ENCODE assay signal across 1 cellular context in genomic region chr2:54557601-54558187, GRCh38.
A peak's percentile ranks its signal among the peaks of the same experiment; 100 is the strongest.
TF ChIP-seq lines count a peak whose summit lies in the region.

No MANE protein-coding gene starts in this region.

TF ChIP-seq in HepG2, 621 proteins besides CTCF, POLR2A, EP300 and RAD21 (continued from another document and continues in another):
- peak; percentile 93 for TF ChIP-seq DRAP1 (CRISPR knock-in tag; IDR thresholded peaks at IDR 0.05)
- peak; percentile 72 for TF ChIP-seq POLR2G (IDR thresholded peaks at IDR 0.05; ENCODE audit: low read depth, low read length)
- no peak for TF ChIP-seq ZBTB21 (CRISPR knock-in tag; IDR thresholded peaks at IDR 0.05)
- TF ChIP-seq ZNF230 (CRISPR knock-in tag; IDR thresholded peaks at IDR 0.05), result peak; percentile 27; the same call in 1 of the 2 replicates
- TF ChIP-seq ZNF580 (CRISPR knock-in tag; IDR thresholded peaks at IDR 0.05; ENCODE audit: borderline replicate concordance, low read depth), result peak; percentile 84; the same call in 1 of the 2 replicates
- peak; percentile 88; the same call in 1 of the 2 replicates for TF ChIP-seq ARHGAP35 (CRISPR knock-in tag; IDR thresholded peaks at IDR 0.05; ENCODE audit: borderline replicate concordance)
- TF ChIP-seq ZBTB7A (CRISPR knock-in tag; IDR thresholded peaks at IDR 0.05), result no peak; the same call in 1 of the 2 replicates
- TF ChIP-seq BRD4 (CRISPR knock-in tag; IDR thresholded peaks at IDR 0.05), result peak; percentile 88; the same call in 1 of the 2 replicates
- TF ChIP-seq ZNF547 (CRISPR knock-in tag; IDR thresholded peaks at IDR 0.05), result peak; percentile 95
- peak; percentile 56 for TF ChIP-seq SKI (IDR thresholded peaks at IDR 0.05; ENCODE audit: partially characterized antibody)
- peak; percentile 70; the same call in 1 of the 2 replicates for TF ChIP-seq AHDC1 (CRISPR knock-in tag; IDR thresholded peaks at IDR 0.05; ENCODE audit: borderline replicate concordance)
- TF ChIP-seq MXD4 (CRISPR knock-in tag; IDR thresholded peaks at IDR 0.05), result peak; percentile 92
- TF ChIP-seq ZUFSP (CRISPR knock-in tag; IDR thresholded peaks at IDR 0.05; ENCODE audit: borderline replicate concordance), result no peak
- TF ChIP-seq ZNF800 (CRISPR knock-in tag; IDR thresholded peaks at IDR 0.05), result peak; percentile 91; the same call in 1 of the 2 replicates
- TF ChIP-seq TFAP4 (IDR thresholded peaks at IDR 0.05; ENCODE audit: borderline replicate concordance, low read depth), result no peak
- TF ChIP-seq ZNF350 (CRISPR knock-in tag; IDR thresholded peaks at IDR 0.05; ENCODE audit: borderline replicate concordance, low read depth), result no peak
- TF ChIP-seq XRCC5 (optimal IDR thresholded peaks at IDR 0.05; ENCODE audit: low read length), result peak; percentile 81
- TF ChIP-seq NFKBIZ (CRISPR knock-in tag; IDR thresholded peaks at IDR 0.05), result 0 out of 2 replicates have a peak, but pooled peaks have one; percentile 48
- 0 out of 2 replicates have a peak, but pooled peaks have one; percentile 11 for TF ChIP-seq ZNF331 (CRISPR knock-in tag; IDR thresholded peaks at IDR 0.05)
- peak; percentile 63; the same call in 1 of the 2 replicates for TF ChIP-seq ZNF121 (CRISPR knock-in tag; IDR thresholded peaks at IDR 0.05)
- peak; percentile 97 for TF ChIP-seq ZNF709 (CRISPR knock-in tag; IDR thresholded peaks at IDR 0.05)
- TF ChIP-seq CEBPB (IDR thresholded peaks at IDR 0.05; ENCODE audit: borderline replicate concordance, low read depth, low read length), result no peak
- 0 out of 2 replicates have a peak, but pooled peaks have one; percentile 15 for TF ChIP-seq WIZ (CRISPR knock-in tag; IDR thresholded peaks at IDR 0.05)
- peak; percentile 57 for TF ChIP-seq FOSL2 (CRISPR knock-in tag; IDR thresholded peaks at IDR 0.05)
- peak; percentile 38 for TF ChIP-seq ZNF772 (CRISPR knock-in tag; IDR thresholded peaks at IDR 0.05)
- peak; percentile 66; the same call in 1 of the 2 replicates for TF ChIP-seq ZSCAN25 (CRISPR knock-in tag; IDR thresholded peaks at IDR 0.05)
- peak; percentile 72; the same call in 1 of the 2 replicates for TF ChIP-seq CREBL2 (CRISPR knock-in tag; IDR thresholded peaks at IDR 0.05; ENCODE audit: borderline replicate concordance)
- peak; percentile 77 for TF ChIP-seq ELF3 (CRISPR knock-in tag; IDR thresholded peaks at IDR 0.05)
- peak; percentile 68 for TF ChIP-seq TFDP2 (CRISPR knock-in tag; IDR thresholded peaks at IDR 0.05)
- TF ChIP-seq ZNF256 (CRISPR knock-in tag; conservative IDR thresholded peaks at IDR 0.05), result 0 out of 2 replicates have a peak, but pooled peaks have one; percentile 57
- no peak for TF ChIP-seq ZFP90 (CRISPR knock-in tag; IDR thresholded peaks at IDR 0.05; ENCODE audit: borderline replicate concordance)
- no peak; the same call in 1 of the 2 replicates for TF ChIP-seq ZNF646 (CRISPR knock-in tag; IDR thresholded peaks at IDR 0.05)
- TF ChIP-seq IRX3 (CRISPR knock-in tag; IDR thresholded peaks at IDR 0.05; ENCODE audit: borderline replicate concordance, low read depth), result no peak
- TF ChIP-seq ZNF781 (CRISPR knock-in tag; IDR thresholded peaks at IDR 0.05; ENCODE audit: borderline replicate concordance, not compliant biosample characterization), result peak; percentile 1
- TF ChIP-seq TRIM22 (IDR thresholded peaks at IDR 0.05), result no peak
- TF ChIP-seq CC2D1A (CRISPR knock-in tag; IDR thresholded peaks at IDR 0.05), result peak; percentile 84; the same call in 1 of the 2 replicates
- TF ChIP-seq SRF (IDR thresholded peaks at IDR 0.05; ENCODE audit: low read depth, low read length), result no peak
